Comparison of ENCODE assay signal across 17 cellular contexts in genomic region chr7:26374665-26375373, GRCh38.
DNase-seq lines count a peak whose midpoint lies in the region; ATAC-seq and TF ChIP-seq lines count a peak whose summit lies in the region.
"Had no signal": no experiment of that assay in that cellular context is flagged by ENCODE, and none has a peak within 500 bp of the region (broad histone marks: within the 10 kb centered on the region; RNA-seq: fewer than 3 reads in every experiment).

No MANE protein-coding gene starts in this region.

- H3F3A ChIP-seq in DOHH2 (ENCODE audit: control insufficient read depth, insufficient read depth): peaks cover 35% of the 10 kb centered on the region

- no peak for ATAC-seq in HG02885 (IDR thresholded peaks at IDR 0.05; ENCODE audit: poor library complexity, unreplicated experiment)
- ATAC-seq: activated CD8-positive, alpha-beta T cell treated with anti-CD3 and anti-CD28 coated beads, Interleukin-2, amount 10 ng/mL, durations not matched to agents 7 days and 5 days; activated T-cell treated with anti-CD3 and anti-CD28 coated beads, Interleukin-2, amount 50 U/mL, for 4 hours; mucosa of descending colon; sciatic nerve; stimulated activated naive CD8-positive, alpha-beta T cell treated with anti-CD3 and anti-CD28 coated beads, Interleukin-15, Interleukin-2, amounts not matched to agents 100 U/mL and 50 U/mL, for 24 hours; T-helper 17 cell had no signal

- H3K36me3 Mint-ChIP-seq in brain (peaks cover 5% of the 10 kb centered on the region), nephron progenitor cell (ENCODE audit: low read depth) (peaks cover 17% of the 10 kb centered on the region)

- H3K9me2 ChIP-seq in DOHH2 (replicated peaks; ENCODE audit: control insufficient read depth, low read length): no peaks in the 10 kb centered on the region

- peak overlapping the region in 3 of 5 experiments; percentile 80 to 87 (median 82) for H3K27ac Mint-ChIP-seq in brain
- no peak overlapping the region for H3K27ac Mint-ChIP-seq in nephron progenitor cell
- H3K27ac Mint-ChIP-seq: activated CD8-positive, alpha-beta T cell treated with anti-CD3 and anti-CD28 coated beads, Interleukin-2, amount 10 ng/mL, durations not matched to agents 7 days and 5 days; activated naive CD4-positive, alpha-beta T cell treated with anti-CD3 and anti-CD28 coated beads, Interleukin-2, amount 50 U/mL, for 24 hours; T-helper 17 cell had no signal

- H3K27ac ChIP-seq in DOHH2 (ENCODE audit: low read depth, low read length): no peak overlapping the region
- no peak overlapping the region for H3K27ac ChIP-seq in HUES6 (ENCODE audit: low read depth, low read length)
- H3K27ac ChIP-seq in esophagus squamous epithelium: no peak overlapping the region

- H3K4me3 ChIP-seq in DOHH2 (ENCODE audit: low read length) (no peak overlapping the region), HUES6 (ENCODE audit: low read depth, low read length) (peak overlapping the region; percentile 92; the same call in 1 of the 2 replicates), esophagus squamous epithelium (no peak overlapping the region)
- H3K4me3 ChIP-seq: mucosa of descending colon had no signal

- H3K4me1 ChIP-seq in DOHH2 (ENCODE audit: control insufficient read depth, low read length): peaks cover 40% of the 10 kb centered on the region
- H3K4me1 ChIP-seq in HUES6 (ENCODE audit: control insufficient read depth, insufficient read depth, low read length): peaks cover 11% of the 10 kb centered on the region
- H3K4me1 ChIP-seq in esophagus squamous epithelium: peaks cover 9 to 32% (median 10%) of the 10 kb centered on the region in 3 donors

- peaks cover 4% of the 10 kb centered on the region for H3K27me3 Mint-ChIP-seq in brain
- no peaks in the 10 kb centered on the region for H3K27me3 Mint-ChIP-seq in nephron progenitor cell (ENCODE audit: low read depth, poor library complexity)

- no peak for TF ChIP-seq CTCF in DOHH2 (IDR thresholded peaks at IDR 0.05; ENCODE audit: low read depth, low read length, poor library complexity, severe bottlenecking)
- no peak for TF ChIP-seq CTCF in brain (conservative IDR thresholded peaks at IDR 0.05)
- TF ChIP-seq CTCF in nephron progenitor cell (IDR thresholded peaks at IDR 0.05): no peak
- no peak for TF ChIP-seq CTCF in esophagus squamous epithelium (IDR thresholded peaks at IDR 0.05)

- intact Hi-C loops in esophagus squamous epithelium (cut with DNase I): loop anchor here (5.0 to 10.0 kb wide), 3 partner anchors 290 to 792 kb away; partner anchors contain the start of gene HOXA9

- H3K9ac ChIP-seq in HUES6 (ENCODE audit: low read length): no peak overlapping the region

- no peaks in the 10 kb centered on the region for H3K9me3 ChIP-seq in DOHH2 (ENCODE audit: control insufficient read depth, insufficient read depth, low read length)
- no peaks in the 10 kb centered on the region for H3K9me3 ChIP-seq in HUES6 (ENCODE audit: control insufficient read depth, insufficient read depth, low read depth, low read length)
- H3K9me3 ChIP-seq in esophagus squamous epithelium: no peaks in the 10 kb centered on the region
- H3K9me3 ChIP-seq: mucosa of descending colon had no signal

- peak overlapping the region; percentile 91; the same call in 1 of the 2 replicates for H3K4me2 ChIP-seq in DOHH2 (ENCODE audit: low read length)

- H3K9me3 Mint-ChIP-seq in brain (no peaks in the 10 kb centered on the region), nephron progenitor cell (no peaks in the 10 kb centered on the region)
- H3K9me3 Mint-ChIP-seq: activated naive CD4-positive, alpha-beta T cell treated with anti-CD3 and anti-CD28 coated beads, Interleukin-2, amount 50 U/mL, for 24 hours; activated T-cell treated with anti-CD3 and anti-CD28 coated beads, Interleukin-2, amount 50 U/mL, for 4 hours had no signal

- no peaks in the 10 kb centered on the region for H4K20me1 ChIP-seq in DOHH2 (ENCODE audit: control insufficient read depth, insufficient read depth, low read depth, low read length)

- no peaks in the 10 kb centered on the region for H3K79me2 ChIP-seq in DOHH2 (ENCODE audit: control insufficient read depth, low read length)

- peaks cover 20% of the 10 kb centered on the region for H3K36me3 ChIP-seq in DOHH2 (ENCODE audit: control insufficient read depth, low read length)
- no peaks in the 10 kb centered on the region for H3K36me3 ChIP-seq in HUES6 (ENCODE audit: control insufficient read depth, insufficient read depth, low read length)
- H3K36me3 ChIP-seq in esophagus squamous epithelium: no peaks in the 10 kb centered on the region

- no peak for TF ChIP-seq POLR2A in esophagus squamous epithelium (IDR thresholded peaks at IDR 0.05)

- H3K4me1 Mint-ChIP-seq in brain (peaks cover 65% of the 10 kb centered on the region), nephron progenitor cell (peaks cover 59% of the 10 kb centered on the region)

- H3K4me3 Mint-ChIP-seq in brain: peak overlapping the region; percentile 57 to 93 (median 89)
- peak overlapping the region; percentile 91 for H3K4me3 Mint-ChIP-seq in nephron progenitor cell
- H3K4me3 Mint-ChIP-seq: T-helper 17 cell had no signal

- H3K27me3 ChIP-seq in DOHH2 (ENCODE audit: control insufficient read depth, low read length) (0 out of 2 replicates have a peak, but pooled peaks cover 6% of the 10 kb centered on the region), HUES6 (ENCODE audit: control insufficient read depth, insufficient read depth, low read length) (peaks cover 5% of the 10 kb centered on the region; the same call in 1 of the 2 replicates), esophagus squamous epithelium (peaks cover 0 to 100% (median 19%) of the 10 kb centered on the region in 4 donors)

- 76 to 86% methylated on average over 6 of the region's 6 CpGs for WGBS in esophagus squamous epithelium, 2 donors

- DNase-seq in nephron progenitor cell (no peak), esophagus squamous epithelium (lab: John Stamatoyannopoulos, UW) (no peak), germinal center (ENCODE audit: low spot score) (no peak)
- DNase-seq: activated CD8-positive, alpha-beta T cell treated with anti-CD3 and anti-CD28 coated beads, Interleukin-2, amount 10 ng/mL, durations not matched to agents 7 days and 5 days; activated T-cell treated with anti-CD3 and anti-CD28 coated beads, Interleukin-2, amount 50 U/mL, for 4 hours; hippocampal formation; mucosa of descending colon; NCI-H1436; stimulated activated naive CD8-positive, alpha-beta T cell treated with anti-CD3 and anti-CD28 coated beads, Interleukin-15, Interleukin-2, amounts not matched to agents 100 U/mL and 50 U/mL, for 24 hours; T-helper 17 cell; trophoblast cell had no signal
